In the genomic region with DNA sequence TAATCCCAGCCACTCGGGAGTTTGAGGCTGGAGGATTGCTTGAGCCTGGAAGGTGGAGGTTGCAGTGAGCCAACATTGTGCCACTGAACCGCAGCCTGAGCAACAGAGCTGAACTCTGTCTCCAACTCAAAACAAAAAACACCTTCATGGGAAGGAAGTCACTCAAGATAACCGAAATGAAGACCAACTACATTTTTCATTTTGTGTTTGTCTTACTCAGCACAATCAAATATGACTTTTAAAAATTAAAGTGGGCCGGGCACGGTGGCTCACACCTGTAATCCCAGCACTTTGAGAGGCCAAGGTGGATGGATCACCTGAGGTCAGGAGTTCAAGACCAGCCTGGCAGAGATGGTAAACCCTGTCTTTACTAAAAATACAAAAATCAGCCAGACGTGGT, we compare ENCODE assay signal across 26 cellular contexts.
"Had no signal": no experiment of that assay in that cellular context is flagged by ENCODE, and none has a peak within 500 bp of the region (broad histone marks: within the 10 kb centered on the region; RNA-seq: fewer than 3 reads in every experiment).

No MANE protein-coding gene starts in this region.

- H3K4me1 ChIP-seq: neural progenitor cell, parathyroid adenoma, psoas muscle, right lobe of liver, sigmoid colon, suprapubic skin, testis, tibial artery, transverse colon, upper lobe of right lung, uterus had no signal

- H3K79me2 ChIP-seq: parathyroid adenoma had no signal

- H3K36me3 ChIP-seq: neural progenitor cell, ovary, right lobe of liver, sigmoid colon, suprapubic skin, tibial artery, transverse colon, upper lobe of right lung, uterus had no signal

- DNase-seq: natural killer cell; occipital lobe; ovary; posterior cingulate gyrus; psoas muscle; right cardiac atrium; right lobe of liver; sigmoid colon; small intestine; stimulated activated CD4-positive, alpha-beta T cell treated with anti-CD3 and anti-CD28 coated beads, Interleukin-15, amount 100 ng/mL, for 24 hours; stimulated activated CD4-positive, alpha-beta T cell treated with anti-CD3 and anti-CD28 coated beads, Interleukin-2, amount 100 ng/mL, for 24 hours; stimulated activated CD4-positive, alpha-beta T cell treated with anti-CD3 and anti-CD28 coated beads, Interleukin-2, amount 100 ng/mL, for 48 hours; stimulated activated CD4-positive, alpha-beta T cell treated with anti-CD3 and anti-CD28 coated beads, Interleukin-4, amount 100 ng/mL, for 24 hours; stimulated activated naive CD4-positive, alpha-beta T cell; stimulated activated naive CD8-positive, alpha-beta T cell treated with anti-CD3 and anti-CD28 coated beads, Interleukin-15, amount 100 ng/mL, for 72 hours; stimulated activated naive CD8-positive, alpha-beta T cell treated with anti-CD3 and anti-CD28 coated beads, Interleukin-15, Interleukin-2, amounts not matched to agents 100 U/mL and 50 U/mL, for 24 hours; substantia nigra; testis; tibial artery; transverse colon; upper lobe of right lung; uterus had no signal

- H3K27ac ChIP-seq: neural progenitor cell, ovary, parathyroid adenoma, psoas muscle, right lobe of liver, sigmoid colon, suprapubic skin, testis, tibial artery, transverse colon, upper lobe of right lung, uterus had no signal

- H3K4me3 ChIP-seq: neural progenitor cell, ovary, psoas muscle, right lobe of liver, sigmoid colon, suprapubic skin, testis, tibial artery, transverse colon, upper lobe of right lung, uterus had no signal

- H3K9me3 ChIP-seq: ovary, psoas muscle, right lobe of liver, suprapubic skin, testis, transverse colon, upper lobe of right lung, uterus had no signal

- H3K27me3 ChIP-seq: neural progenitor cell, ovary, right lobe of liver, sigmoid colon, suprapubic skin, testis, tibial artery, transverse colon, upper lobe of right lung, uterus had no signal

- H3K9ac ChIP-seq: neural progenitor cell, parathyroid adenoma had no signal

- H3K4me2 ChIP-seq: neural progenitor cell had no signal

- ATAC-seq: psoas muscle; right cardiac atrium; right lobe of liver; stimulated activated effector memory CD8-positive, alpha-beta T cell treated with anti-CD3 and anti-CD28 coated beads, Interleukin-12 subunit alpha, Interleukin-12 subunit beta, amount 100 ng/mL, for 72 hours; stimulated activated naive CD8-positive, alpha-beta T cell treated with anti-CD3 and anti-CD28 coated beads, Interleukin-15, amount 100 ng/mL, for 72 hours; stimulated activated naive CD8-positive, alpha-beta T cell treated with anti-CD3 and anti-CD28 coated beads, Interleukin-15, Interleukin-2, amounts not matched to agents 100 U/mL and 50 U/mL, for 24 hours; upper lobe of right lung had no signal

- FAIRE-seq: small intestine had no signal

- H2AFZ ChIP-seq: neural progenitor cell, parathyroid adenoma had no signal
